In genomic region chr6:40727272-40727671, GRCh38 we compare ENCODE assay signal across 21 cellular contexts.
A peak's percentile ranks its signal among the peaks of the same experiment; 100 is the strongest.
DNase-seq lines count a peak whose midpoint lies in the region; ATAC-seq and TF ChIP-seq lines count a peak whose summit lies in the region.
"Had no signal": no experiment of that assay in that cellular context is flagged by ENCODE, and none has a peak within 500 bp of the region (broad histone marks: within the 10 kb centered on the region; RNA-seq: fewer than 3 reads in every experiment).

No MANE protein-coding gene starts in this region.

- no CpG with 5 or more reads among the region's 1 CpG for WGBS in H9 (ENCODE audit: extremely low coverage, insufficient read length, low lambda C conversion rate)
- WGBS in mesenchymal stem cell: no CpG with 5 or more reads among the region's 1 CpG

- peaks cover 20 to 25% of the 10 kb centered on the region in 2 experiments for H3K4me1 Mint-ChIP-seq in H9

- H3K9me3 Mint-ChIP-seq in H9: no peaks in the 10 kb centered on the region
- H3K9me3 Mint-ChIP-seq: activated T-cell treated with anti-CD3 and anti-CD28 coated beads, Interleukin-2, amount 50 U/mL, for 72 hours had no signal

- no peak overlapping the region for H3K4me3 Mint-ChIP-seq in H9
- H3K4me3 Mint-ChIP-seq: activated naive CD8-positive, alpha-beta T cell; activated T-cell treated with anti-CD3 and anti-CD28 coated beads, Interleukin-2, amount 50 U/mL, for 72 hours had no signal

- H3T11ph ChIP-seq in H9 (ENCODE audit: low read length): no peak overlapping the region

- no peaks in the 10 kb centered on the region for H3K79me2 ChIP-seq in H9 (ENCODE audit: insufficient read depth, low read length)
- H3K79me2 ChIP-seq: hepatocyte had no signal

- no peak for ATAC-seq in GM19397 (IDR thresholded peaks at IDR 0.05; ENCODE audit: unreplicated experiment)
- ATAC-seq: activated T-cell treated with anti-CD3 and anti-CD28 coated beads, Interleukin-2, amount 50 U/mL, for 72 hours; HCT116 had no signal

- H3K9me3 ChIP-seq in H9 (ENCODE audit: control insufficient read depth, low read depth, low read length) (no peaks in the 10 kb centered on the region), mesenchymal stem cell (ENCODE audit: control insufficient read depth, low read length) (no peaks in the 10 kb centered on the region)
- H3K9me3 ChIP-seq: BLaER1 treated with 17β-estradiol and CSF1 and Interleukin-3, amounts not matched to agents 10 nM and 100 nM; neutrophil; prostate gland had no signal

- no peaks in the 10 kb centered on the region for H3K27me3 ChIP-seq in H9 (ENCODE audit: insufficient read depth, low read length)
- H3K27me3 ChIP-seq in mesenchymal stem cell (ENCODE audit: control insufficient read depth in 1 of 2, insufficient read depth in 1 of 2, low read length in 2 of 2): peaks cover 0 to 13% of the 10 kb centered on the region in 2 experiments
- H3K27me3 ChIP-seq: BLaER1 treated with 17β-estradiol and CSF1 and Interleukin-3, amounts not matched to agents 10 nM and 100 nM; hepatocyte; neutrophil had no signal

- H2BK12ac ChIP-seq in H9 (ENCODE audit: insufficient read length, low read depth, low read length) (no peak overlapping the region), mesenchymal stem cell (ENCODE audit: low read length in 2 of 2) (no peak overlapping the region)

- H3K18ac ChIP-seq in H9 (ENCODE audit: insufficient read length, low read depth, low read length) (no peak overlapping the region), mesenchymal stem cell (ENCODE audit: low read depth in 1 of 2, low read length in 2 of 2) (no peak overlapping the region)

- no peak overlapping the region for H4K8ac ChIP-seq in H9 (replicated peaks; ENCODE audit: insufficient read length, low read depth, low read length)
- no peak overlapping the region for H4K8ac ChIP-seq in mesenchymal stem cell (ENCODE audit: low read length)

- H3K27ac ChIP-seq in H9 (ENCODE audit: insufficient read length, low read depth, low read length) (no peak overlapping the region), mesenchymal stem cell (ENCODE audit: low read length, poor library complexity, severe bottlenecking) (no peak overlapping the region)
- H3K27ac ChIP-seq: BLaER1 treated with 17β-estradiol and CSF1 and Interleukin-3, amounts not matched to agents 10 nM and 100 nM; hepatocyte; neutrophil; prostate gland had no signal

- no peaks in the 10 kb centered on the region for H3K23me2 ChIP-seq in H9 (ENCODE audit: insufficient read length, low read depth, low read length, poor library complexity, severe bottlenecking)

- no peak overlapping the region for H3K56ac ChIP-seq in H9 (ENCODE audit: insufficient read length, low read depth, low read length)

- no peak overlapping the region for H4K5ac ChIP-seq in H9 (ENCODE audit: insufficient read length, low read depth, low read length)

- no peaks in the 10 kb centered on the region for H3K79me1 ChIP-seq in H9 (ENCODE audit: insufficient read depth, low read depth, low read length, poor library complexity, severe bottlenecking)
- H3K79me1 ChIP-seq in mesenchymal stem cell (replicated peaks; ENCODE audit: low read length, poor library complexity, severe bottlenecking): no peaks in the 10 kb centered on the region

- H3K23ac ChIP-seq in H9 (ENCODE audit: insufficient read length, low read depth, low read length) (no peak overlapping the region), mesenchymal stem cell (ENCODE audit: low read length in 2 of 2) (no peak overlapping the region)

- no peak overlapping the region for H2BK20ac ChIP-seq in H9 (ENCODE audit: low read depth, low read length, poor library complexity, severe bottlenecking)

- H3K9ac ChIP-seq in H9 (ENCODE audit: extremely low read depth, insufficient read length, low read length): no peak overlapping the region
- no peak overlapping the region for H3K9ac ChIP-seq in mesenchymal stem cell (ENCODE audit: low read length)
- H3K9ac ChIP-seq: BLaER1 treated with 17β-estradiol and CSF1 and Interleukin-3, amounts not matched to agents 10 nM and 100 nM had no signal

- no peaks in the 10 kb centered on the region for H4K20me1 ChIP-seq in H9 (ENCODE audit: control insufficient read depth, insufficient read depth, insufficient read length)
- H4K20me1 ChIP-seq: BLaER1 treated with 17β-estradiol and CSF1 and Interleukin-3, amounts not matched to agents 10 nM and 100 nM had no signal

- H3K4ac ChIP-seq in H9 (ENCODE audit: low read depth, low read length) (no peak overlapping the region), mesenchymal stem cell (ENCODE audit: low read depth in 1 of 2, low read length in 2 of 2) (no peak overlapping the region)

- no peaks in the 10 kb centered on the region for H3K27me3 Mint-ChIP-seq in H9 (ENCODE audit: low read depth)
- H3K27me3 Mint-ChIP-seq: activated naive CD8-positive, alpha-beta T cell had no signal

- H2AK5ac ChIP-seq in H9 (ENCODE audit: insufficient read length, low read length) (no peak overlapping the region), mesenchymal stem cell (ENCODE audit: low read length, severe bottlenecking) (peak overlapping the region; percentile 10)

- H3K4me3 ChIP-seq in mesenchymal stem cell (ENCODE audit: insufficient read depth in 1 of 2, low read depth in 1 of 2, low read length in 2 of 2): no peak overlapping the region
- H3K4me3 ChIP-seq: BLaER1 treated with 17β-estradiol and CSF1 and Interleukin-3, amounts not matched to agents 10 nM and 100 nM; hepatocyte; prostate gland had no signal

- DNase-seq in NCI-H1105 treated with DMSO at 0.1 percent for 48 hours (lab: John Stamatoyannopoulos, UW): peak; percentile 4
- no peak for DNase-seq in NCI-H1105 (lab: John Stamatoyannopoulos, UW)
- peak; percentile 38 for DNase-seq in H9
- peak; percentile 18 for DNase-seq in SK-N-DZ (ENCODE audit: low spot score)
- DNase-seq in mesenchymal stem cell: no peak
- no peak for DNase-seq in AG08396 (ENCODE audit: low spot score)
- no peak for DNase-seq in activated CD4-positive, CD25-positive, alpha-beta regulatory T cell (lab: John Stamatoyannopoulos, UW)
- DNase-seq: activated CD4-positive, alpha-beta T cell treated with anti-CD3 and anti-CD28 coated beads for 1 hour; activated CD8-positive, alpha-beta memory T cell treated with anti-CD3 and anti-CD28 coated beads for 24 hours; activated T-cell treated with anti-CD3 and anti-CD28 coated beads, Interleukin-2, amount 50 U/mL, for 72 hours; Calu3; cerebellar nuclear complex; foreskin fibroblast; Right ventricle myocardium superior had no signal

- H2BK15ac ChIP-seq in H9 (ENCODE audit: low read depth, low read length): no peak overlapping the region
- no peak overlapping the region for H2BK15ac ChIP-seq in mesenchymal stem cell (ENCODE audit: low read depth, poor library complexity, severe bottlenecking)

- H3K4me1 ChIP-seq in H9 (ENCODE audit: insufficient read depth, low read length) (peaks cover 4% of the 10 kb centered on the region; the same call in 1 of the 2 replicates), mesenchymal stem cell (ENCODE audit: control insufficient read depth, insufficient read depth, low read depth, low read length) (peaks cover 18% of the 10 kb centered on the region)
- H3K4me1 ChIP-seq: prostate gland had no signal

- peak; percentile 60 for TF ChIP-seq CTCF in H9 (conservative IDR thresholded peaks at IDR 0.05)

- H2BK5ac ChIP-seq in H9 (ENCODE audit: insufficient read length, low read length): no peak overlapping the region
- no peak overlapping the region for H2BK5ac ChIP-seq in mesenchymal stem cell (ENCODE audit: low read depth, low read length, poor library complexity, severe bottlenecking)

- H3K4me2 ChIP-seq in H9 (ENCODE audit: insufficient read depth, insufficient read length, low read length) (no peak overlapping the region), mesenchymal stem cell (ENCODE audit: low read length, poor library complexity, severe bottlenecking) (no peak overlapping the region)
- H3K4me2 ChIP-seq: hepatocyte had no signal

- no peak overlapping the region for H2AFZ ChIP-seq in H9 (ENCODE audit: low read length)
- H2AFZ ChIP-seq in mesenchymal stem cell (ENCODE audit: low read depth, low read length): no peak overlapping the region
- H2AFZ ChIP-seq: hepatocyte had no signal

- H3K36me3 Mint-ChIP-seq in H9 (ENCODE audit: insufficient read depth in 1 of 3, low read depth in 3 of 3): no peaks in the 10 kb centered on the region
- H3K36me3 Mint-ChIP-seq: activated naive CD8-positive, alpha-beta T cell had no signal

- no peak overlapping the region for H2BK120ac ChIP-seq in H9 (ENCODE audit: low read depth, low read length, poor library complexity, severe bottlenecking)
- H2BK120ac ChIP-seq in mesenchymal stem cell (ENCODE audit: low read depth, low read length): no peak overlapping the region

- no peaks in the 10 kb centered on the region for H3K36me3 ChIP-seq in mesenchymal stem cell (ENCODE audit: control insufficient read depth in 1 of 2, insufficient read depth in 2 of 2, low read depth in 1 of 2, low read length in 2 of 2)
- H3K36me3 ChIP-seq: BLaER1 treated with 17β-estradiol and CSF1 and Interleukin-3, amounts not matched to agents 10 nM and 100 nM; neutrophil; prostate gland had no signal

- H3K14ac ChIP-seq in H9 (ENCODE audit: insufficient read depth, low read length): no peak overlapping the region
- H3K14ac ChIP-seq in mesenchymal stem cell (ENCODE audit: low read length in 2 of 2): no peak overlapping the region

- H4K91ac ChIP-seq in H9 (ENCODE audit: insufficient read length, low read depth, low read length) (no peak overlapping the region), mesenchymal stem cell (ENCODE audit: low read length) (no peak overlapping the region)

- H3K27ac Mint-ChIP-seq in H9: no peak overlapping the region
- H3K27ac Mint-ChIP-seq: activated naive CD8-positive, alpha-beta T cell; activated T-cell treated with anti-CD3 and anti-CD28 coated beads, Interleukin-2, amount 50 U/mL, for 72 hours had no signal

Comparison
In these comparisons a context has a peak if more than half of its experiments do, and no peak if none do; other contexts are left out.
1. DNase-seq: peak in NCI-H1105 treated with DMSO at 0.1 percent for 48 hours (single experiment), H9 (single experiment) and SK-N-DZ (single experiment); none in NCI-H1105 (single experiment), mesenchymal stem cell (single experiment), AG08396 (single experiment) and activated CD4-positive, CD25-positive, alpha-beta regulatory T cell (0 of 4).